17 cellular contexts compared by ENCODE assay signal in the genomic region with DNA sequence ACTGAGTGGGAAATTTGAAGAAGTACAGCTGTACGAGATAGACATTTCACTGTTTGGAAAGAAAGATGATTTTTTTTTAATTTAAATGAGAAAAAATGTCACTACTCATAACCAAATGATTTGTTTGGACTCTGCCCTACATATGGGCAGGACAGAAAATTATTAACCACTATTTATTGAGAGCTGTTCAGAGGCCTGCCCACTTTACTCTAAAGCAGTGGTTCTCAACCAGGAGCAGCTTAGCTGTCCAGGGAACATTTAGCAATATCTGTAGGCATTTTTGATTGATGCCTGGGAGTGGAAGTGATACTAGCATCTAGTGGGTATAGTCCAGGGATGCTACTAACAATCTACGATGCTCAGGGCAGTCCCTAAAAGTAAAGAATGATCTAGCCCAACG. TPM values are rescaled to one million over a fixed set of nuclear protein-coding genes. Genes with fewer than 3 reads are reported as not detected.
DNase-seq lines count a peak whose midpoint lies in the region; ATAC-seq and TF ChIP-seq lines count a peak whose summit lies in the region.
"Had no signal": no experiment of that assay in that cellular context is flagged by ENCODE, and none has a peak within 500 bp of the region (broad histone marks: within the 10 kb centered on the region; RNA-seq: fewer than 3 reads in every experiment).

No MANE protein-coding gene starts in this region.

- peak overlapping the region in 1 of 3 experiments; percentile 67; a peak in 2 of 7 replicates for H3K27ac Mint-ChIP-seq in H9
- H3K27ac Mint-ChIP-seq: B cell; CD4-positive, alpha-beta memory T cell; HFFc6; IgD-negative memory B cell had no signal

- no peak overlapping the region for H3K23ac ChIP-seq in H9 (ENCODE audit: insufficient read length, low read depth, low read length)

- CTCF ChIA-PET in A673 (lab: Charles Lee) = no interaction called here

- no peak overlapping the region for H3K4me3 Mint-ChIP-seq in H9
- H3K4me3 Mint-ChIP-seq: B cell; CD4-positive, alpha-beta memory T cell; HFFc6; IgD-negative memory B cell had no signal

- H3K9me3 ChIP-seq in A673 (ENCODE audit: low read depth, low read length, poor library complexity, severe bottlenecking) = no peaks in the 10 kb centered on the region
- no peaks in the 10 kb centered on the region for H3K9me3 ChIP-seq in H9 (ENCODE audit: control insufficient read depth, low read depth, low read length)
- no peaks in the 10 kb centered on the region for H3K9me3 ChIP-seq in RWPE2 (ENCODE audit: severe bottlenecking)
- H3K9me3 ChIP-seq in iPS-20b (ENCODE audit: insufficient read depth, low read depth, low read length) = no peaks in the 10 kb centered on the region

- H3K27me3 Mint-ChIP-seq in H9 (ENCODE audit: low read depth) = no peaks in the 10 kb centered on the region
- H3K27me3 Mint-ChIP-seq: B cell, IgD-negative memory B cell had no signal

- peaks cover 9 to 17% (median 12%) of the 10 kb centered on the region in 3 experiments; a peak in 6 of 7 replicates for H3K36me3 Mint-ChIP-seq in H9 (ENCODE audit: insufficient read depth in 1 of 3, low read depth in 3 of 3)
- H3K36me3 Mint-ChIP-seq: CD4-positive, alpha-beta memory T cell; IgD-negative memory B cell had no signal

- H3K36me3 ChIP-seq in A673 (ENCODE audit: insufficient read depth, low read length, poor library complexity, severe bottlenecking) = no peaks in the 10 kb centered on the region
- H3K36me3 ChIP-seq in RWPE2 (ENCODE audit: low read depth) = no peaks in the 10 kb centered on the region
- H3K36me3 ChIP-seq in iPS-20b (ENCODE audit: insufficient read depth, low read depth, low read length) = no peaks in the 10 kb centered on the region

- no peak overlapping the region for H3K4ac ChIP-seq in H9 (ENCODE audit: low read depth, low read length)

- H3K4me3 ChIP-seq in A673 (ENCODE audit: low read depth, low read length, poor library complexity, severe bottlenecking) (no peak overlapping the region), RWPE2 (ENCODE audit: severe bottlenecking) (no peak overlapping the region), iPS-20b (ENCODE audit: low read length) (no peak overlapping the region)
- H3K4me3 ChIP-seq: GM12878 had no signal

- H4K91ac ChIP-seq in H9 (ENCODE audit: insufficient read length, low read depth, low read length) = no peak overlapping the region

- H3K27ac ChIP-seq in A673 (ENCODE audit: low read depth, low read length, poor library complexity, severe bottlenecking) (peak overlapping the region; percentile 75), H9 (ENCODE audit: insufficient read length, low read depth, low read length) (peak overlapping the region; percentile 76), RWPE2 (ENCODE audit: poor library complexity, severe bottlenecking) (peak overlapping the region; percentile 50), iPS-20b (ENCODE audit: low read length) (peak overlapping the region; percentile 32)
- H3K27ac ChIP-seq: C4-2B, HL-60 had no signal

- WGBS in H9 (ENCODE audit: extremely low coverage, insufficient read length, low lambda C conversion rate) = no CpG with 5 or more reads among the region's 3 CpGs

- peaks cover 0 to 2% of the 10 kb centered on the region in 2 experiments; a peak in 3 of 5 replicates for H3K9me3 Mint-ChIP-seq in H9
- H3K9me3 Mint-ChIP-seq: CD4-positive, alpha-beta memory T cell; HFFc6; IgD-negative memory B cell had no signal

- TF ChIP-seq CTCF in A673 (conservative IDR thresholded peaks at IDR 0.05; ENCODE audit: low read depth, low read length) (no peak), H9 (conservative IDR thresholded peaks at IDR 0.05) (no peak), RWPE2 (IDR thresholded peaks at IDR 0.05; ENCODE audit: poor library complexity, severe bottlenecking) (no peak)

- ATAC-seq in RWPE2 (ENCODE audit: low read depth) (no peak), GM19463 (IDR thresholded peaks at IDR 0.05; ENCODE audit: unreplicated experiment) (no peak)
- ATAC-seq: GM12878 had no signal

- no peak overlapping the region for H2AK5ac ChIP-seq in H9 (ENCODE audit: insufficient read length, low read length)

- H3K27me3 ChIP-seq in A673 (replicated peaks; ENCODE audit: insufficient read depth, low read depth, low read length, poor library complexity) (no peaks in the 10 kb centered on the region), H9 (ENCODE audit: insufficient read depth, low read length) (no peaks in the 10 kb centered on the region), RWPE2 (ENCODE audit: insufficient read depth, poor library complexity, severe bottlenecking) (no peaks in the 10 kb centered on the region), iPS-20b (ENCODE audit: insufficient read depth, low read length) (no peaks in the 10 kb centered on the region)

- no peaks in the 10 kb centered on the region for H3K79me2 ChIP-seq in H9 (ENCODE audit: insufficient read depth, low read length)

- POLR2A ChIA-PET in A673 (lab: Charles Lee; ENCODE audit: low non-redundant PET) = interaction anchor here (0.7 kb wide), 1 partner anchor 20 kb away, joined by 3 read pairs; no protein-coding TSS in a partner anchor

- no peaks in the 10 kb centered on the region for H4K20me1 ChIP-seq in H9 (ENCODE audit: control insufficient read depth, insufficient read depth, insufficient read length)

- H3K4me2 ChIP-seq in H9 (ENCODE audit: insufficient read depth, insufficient read length, low read length) = no peak overlapping the region

- no peak overlapping the region for H4K5ac ChIP-seq in H9 (ENCODE audit: insufficient read length, low read depth, low read length)

- no peaks in the 10 kb centered on the region for H3K79me1 ChIP-seq in H9 (ENCODE audit: insufficient read depth, low read depth, low read length, poor library complexity, severe bottlenecking)

- DNase-seq in A673 (ENCODE audit: low spot score) (no peak), H9 (no peak), RWPE2 (ENCODE audit: low spot score) (no peak), activated T-cell treated with anti-CD3 and anti-CD28 coated beads for 4 hours (no peak), activated gamma-delta T cell (lab: John Stamatoyannopoulos, UW) (no peak), NCI-H446 treated with DMSO at 0.1 percent for 48 hours (lab: John Stamatoyannopoulos, UW) (no peak)
- DNase-seq: CD4-positive, alpha-beta memory T cell; DMS79; HCEC 1CT; HFFc6 had no signal

- H2BK5ac ChIP-seq in H9 (ENCODE audit: insufficient read length, low read length) = peak overlapping the region; percentile 37

- H2BK20ac ChIP-seq in H9 (ENCODE audit: low read depth, low read length, poor library complexity, severe bottlenecking) = no peak overlapping the region

- H3K56ac ChIP-seq in H9 (ENCODE audit: insufficient read length, low read depth, low read length) = no peak overlapping the region

- H3K4me1 ChIP-seq in A673 (ENCODE audit: insufficient read depth, low read length, poor library complexity, severe bottlenecking) = peaks cover 36% of the 10 kb centered on the region
- peaks cover 9% of the 10 kb centered on the region for H3K4me1 ChIP-seq in H9 (ENCODE audit: insufficient read depth, low read length)
- peaks cover 16% of the 10 kb centered on the region for H3K4me1 ChIP-seq in RWPE2 (ENCODE audit: insufficient read depth, poor library complexity, severe bottlenecking)
- peaks cover 23% of the 10 kb centered on the region for H3K4me1 ChIP-seq in iPS-20b (ENCODE audit: insufficient read depth, low read length)

- H3K23me2 ChIP-seq in H9 (ENCODE audit: insufficient read length, low read depth, low read length, poor library complexity, severe bottlenecking) = no peaks in the 10 kb centered on the region

- no peak overlapping the region for H3T11ph ChIP-seq in H9 (ENCODE audit: low read length)

- no peak overlapping the region for H3K9ac ChIP-seq in H9 (ENCODE audit: extremely low read depth, insufficient read length, low read length)
- no peak overlapping the region for H3K9ac ChIP-seq in iPS-20b (ENCODE audit: low read depth, low read length)

- no peak overlapping the region for H3K14ac ChIP-seq in H9 (ENCODE audit: insufficient read depth, low read length)

- H2BK12ac ChIP-seq in H9 (ENCODE audit: insufficient read length, low read depth, low read length) = no peak overlapping the region

- H3K18ac ChIP-seq in H9 (ENCODE audit: insufficient read length, low read depth, low read length) = no peak overlapping the region

- intact Hi-C loops in A673 (cut with micrococcal nuclease; ENCODE audit: unreplicated experiment) = no loop called here

- H2AFZ ChIP-seq in H9 (ENCODE audit: low read length) = no peak overlapping the region

- no peak overlapping the region for H4K8ac ChIP-seq in H9 (replicated peaks; ENCODE audit: insufficient read length, low read depth, low read length)

- no peak overlapping the region for H2BK15ac ChIP-seq in H9 (ENCODE audit: low read depth, low read length)

- peaks cover 13 to 21% of the 10 kb centered on the region in 2 experiments for H3K4me1 Mint-ChIP-seq in H9
- H3K4me1 Mint-ChIP-seq: B cell; CD4-positive, alpha-beta memory T cell; IgD-negative memory B cell had no signal

- BruUV-seq in A673 (replicated peaks; lab: Mats Ljungman, UMichigan) = no TSS peak

- no peak overlapping the region for H2BK120ac ChIP-seq in H9 (ENCODE audit: low read depth, low read length, poor library complexity, severe bottlenecking)

RNA-seq across cellular contexts. Expression of a gene that starts 13.4 kb away (rescaled TPM):
- 18.6 and 20.0 TPM in 2 replicates for total RNA-seq in A673 (2021)
- total RNA-seq in H9 (2021) = 25.5 and 27.8 TPM in 2 replicates
- total RNA-seq: B cell had no signal
